In genomic region chr17:38918129-38918913, GRCh38 we compare ENCODE assay signal across 13 cellular contexts. TPM values are rescaled to one million over a fixed set of nuclear protein-coding genes. Genes with fewer than 3 reads are reported as not detected.
DNase-seq lines count a peak whose midpoint lies in the region; ATAC-seq and TF ChIP-seq lines count a peak whose summit lies in the region.
"Had no signal": no experiment of that assay in that cellular context is flagged by ENCODE, and none has a peak within 500 bp of the region (broad histone marks: within the 10 kb centered on the region; RNA-seq: fewer than 3 reads in every experiment).

No MANE protein-coding gene starts in this region.

- H3K4me1 Mint-ChIP-seq in activated naive CD8-positive, alpha-beta T cell (ENCODE audit: low read depth) = peaks cover 21% of the 10 kb centered on the region
- peaks cover 22% of the 10 kb centered on the region for H3K4me1 Mint-ChIP-seq in activated naive CD8-positive, alpha-beta T cell treated with anti-CD3 and anti-CD28 coated beads, Interleukin-2, amount 50 U/mL, for 24 hours

- H3K9me3 Mint-ChIP-seq in activated naive CD8-positive, alpha-beta T cell (ENCODE audit: low read depth) = no peaks in the 10 kb centered on the region
- no peaks in the 10 kb centered on the region for H3K9me3 Mint-ChIP-seq in activated naive CD8-positive, alpha-beta T cell treated with anti-CD3 and anti-CD28 coated beads, Interleukin-2, amount 50 U/mL, for 24 hours

- H3K27me3 Mint-ChIP-seq in activated naive CD8-positive, alpha-beta T cell = no peaks in the 10 kb centered on the region
- H3K27me3 Mint-ChIP-seq in activated naive CD8-positive, alpha-beta T cell treated with anti-CD3 and anti-CD28 coated beads, Interleukin-2, amount 50 U/mL, for 24 hours = no peaks in the 10 kb centered on the region

- H3K27ac ChIP-seq in right lobe of liver (no peak overlapping the region), temporal lobe (ENCODE audit: low read depth, low read length) (peak overlapping the region; percentile 6)
- H3K27ac ChIP-seq: KMS-11, upper lobe of right lung had no signal

- H3K9me3 ChIP-seq in right lobe of liver = no peaks in the 10 kb centered on the region
- H3K9me3 ChIP-seq: upper lobe of right lung had no signal

- no peaks in the 10 kb centered on the region for H3K36me3 Mint-ChIP-seq in activated naive CD8-positive, alpha-beta T cell
- peaks cover 35% of the 10 kb centered on the region for H3K36me3 Mint-ChIP-seq in activated naive CD8-positive, alpha-beta T cell treated with anti-CD3 and anti-CD28 coated beads, Interleukin-2, amount 50 U/mL, for 24 hours (ENCODE audit: low read depth)

- no peak for DNase-seq in activated naive CD8-positive, alpha-beta T cell treated with anti-CD3 and anti-CD28 coated beads, Interleukin-2, amount 50 U/mL, for 24 hours
- DNase-seq in activated CD8-positive, alpha-beta memory T cell treated with anti-CD3 and anti-CD28 coated beads, Interleukin-2, amount 50 U/mL, for 48 hours = peak; percentile 48
- DNase-seq in right lobe of liver (peak in 2 of 3 donors; percentile 27 to 50), putamen (ENCODE audit: low spot score) (no peak)
- DNase-seq: activated T-cell treated with anti-CD3 and anti-CD28 coated beads, Interleukin-2, amount 50 U/mL, for 1 hour; NCI-H2029 treated with DMSO at 0.1 percent for 48 hours; upper lobe of right lung had no signal

- H3K27me3 ChIP-seq in right lobe of liver = no peaks in the 10 kb centered on the region
- H3K27me3 ChIP-seq: upper lobe of right lung had no signal

- no peak for TF ChIP-seq CTCF in right lobe of liver (IDR thresholded peaks at IDR 0.05)

- peak overlapping the region; percentile 50 for H3K27ac Mint-ChIP-seq in activated naive CD8-positive, alpha-beta T cell
- H3K27ac Mint-ChIP-seq in activated naive CD8-positive, alpha-beta T cell treated with anti-CD3 and anti-CD28 coated beads, Interleukin-2, amount 50 U/mL, for 24 hours = no peak overlapping the region

- TF ChIP-seq POLR2A in right lobe of liver (IDR thresholded peaks at IDR 0.05) = no peak

- intact Hi-C loops in right lobe of liver (cut with DNase I) = no loop called here

- ATAC-seq in activated naive CD8-positive, alpha-beta T cell treated with anti-CD3 and anti-CD28 coated beads, Interleukin-2, amount 50 U/mL, for 24 hours = no peak
- peak in 3 of 4 donors; percentile 5 to 52 (median 29) for ATAC-seq in right lobe of liver
- ATAC-seq in HG03139 (IDR thresholded peaks at IDR 0.05; ENCODE audit: unreplicated experiment) = no peak
- no peak for ATAC-seq in HG03432 (IDR thresholded peaks at IDR 0.05; ENCODE audit: unreplicated experiment)
- ATAC-seq: upper lobe of right lung had no signal

- no peak overlapping the region for H3K4me3 Mint-ChIP-seq in activated naive CD8-positive, alpha-beta T cell
- no peak overlapping the region for H3K4me3 Mint-ChIP-seq in activated naive CD8-positive, alpha-beta T cell treated with anti-CD3 and anti-CD28 coated beads, Interleukin-2, amount 50 U/mL, for 24 hours

- peaks cover 0 to 61% (median 19%) of the 10 kb centered on the region in 4 donors for H3K4me1 ChIP-seq in right lobe of liver

- H3K36me3 ChIP-seq in right lobe of liver = peaks cover 13 to 47% (median 27%) of the 10 kb centered on the region in 4 donors

- H3K4me3 ChIP-seq in right lobe of liver = no peak overlapping the region
- H3K4me3 ChIP-seq: upper lobe of right lung had no signal

- WGBS in right lobe of liver (ENCODE audit: insufficient coverage, low coverage, low lambda C conversion rate, missing lambda C conversion rate) = 61% methylated on average over 3 of the region's 37 CpGs

RNA-seq across cellular contexts. Expression of gene LASP1, which starts 48.5 kb away (rescaled TPM):
- total RNA-seq in right lobe of liver (100 to 1,000 TPM in 2 of 6 experiments, 10 to 100 TPM in 4; 52.2 to 124 (median 84.8) TPM), temporal lobe (53.1 TPM)

RNA-seq across cellular contexts. Expression of gene FBXO47, which starts 48.9 kb away (rescaled TPM):
- not detected for total RNA-seq in right lobe of liver
- not detected for total RNA-seq in temporal lobe
- total RNA-seq: SK-MEL-5, upper lobe of right lung had no signal

Comparison
In these comparisons a context has a peak if more than half of its experiments do, and no peak if none do; other contexts are left out.
1. ATAC-seq: peak in right lobe of liver (3 of 4); none in activated naive CD8-positive, alpha-beta T cell treated with anti-CD3 and anti-CD28 coated beads, Interleukin-2, amount 50 U/mL, for 24 hours (single experiment), HG03139 (single experiment) and HG03432 (single experiment).
2. DNase-seq: peak in activated CD8-positive, alpha-beta memory T cell treated with anti-CD3 and anti-CD28 coated beads, Interleukin-2, amount 50 U/mL, for 48 hours (single experiment) and right lobe of liver (2 of 3); none in activated naive CD8-positive, alpha-beta T cell treated with anti-CD3 and anti-CD28 coated beads, Interleukin-2, amount 50 U/mL, for 24 hours (single experiment) and putamen (single experiment).